In the genomic region with DNA sequence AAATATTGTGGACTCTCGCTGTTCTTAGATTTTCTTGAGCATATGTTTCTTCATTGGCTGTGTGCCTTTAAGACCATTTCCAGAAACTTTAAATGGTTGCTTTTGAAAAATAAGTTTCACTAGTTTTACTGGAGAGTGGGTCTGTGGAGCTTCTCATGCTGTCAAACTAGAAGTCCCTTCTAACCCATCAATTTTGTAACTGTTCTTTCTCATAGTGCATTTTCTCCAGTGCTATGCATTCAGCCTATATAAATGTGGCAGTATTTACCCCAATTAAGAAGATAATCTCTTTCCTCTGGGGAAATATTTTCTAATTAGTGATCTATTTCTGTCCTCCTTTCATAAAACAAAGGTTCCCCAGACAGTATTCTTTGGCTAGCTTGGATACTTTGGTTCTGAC, we compare ENCODE assay signal across 23 cellular contexts.
"Had no signal": no experiment of that assay in that cellular context is flagged by ENCODE, and none has a peak within 500 bp of the region (broad histone marks: within the 10 kb centered on the region; RNA-seq: fewer than 3 reads in every experiment).

No MANE protein-coding gene starts in this region.

- ATAC-seq: lower lobe of right lung; naive thymus-derived CD4-positive, alpha-beta T cell; stimulated activated naive CD8-positive, alpha-beta T cell treated with anti-CD3 and anti-CD28 coated beads, Interleukin-15, amount 100 ng/mL, for 72 hours had no signal

- H3K27ac ChIP-seq: foreskin keratinocyte, hepatocyte, lower lobe of right lung, parathyroid adenoma, prostate gland, right lobe of liver, spleen, testis, transverse colon had no signal

- H3K4me3 ChIP-seq: hepatocyte, left ventricle myocardium inferior, lower lobe of right lung, prostate gland, right lobe of liver, spleen, testis, transverse colon had no signal

- H3K4me2 ChIP-seq: hepatocyte had no signal

- FAIRE-seq: colon, kidney had no signal

- H3K27me3 ChIP-seq: foreskin keratinocyte, hepatocyte, right lobe of liver, spleen, testis, transverse colon had no signal

- H3K9ac ChIP-seq: parathyroid adenoma had no signal

- H3K4me1 ChIP-seq: foreskin keratinocyte, parathyroid adenoma, prostate gland, right lobe of liver, testis had no signal

- H3K9me3 ChIP-seq: prostate gland, right lobe of liver, testis had no signal

- H2AFZ ChIP-seq: hepatocyte, parathyroid adenoma had no signal

- H3K36me3 ChIP-seq: left ventricle myocardium inferior, lower lobe of right lung, prostate gland, right lobe of liver, transverse colon had no signal

- DNase-seq: erythroblast; head of caudate nucleus; kidney; left cardiac atrium; left ventricle myocardium inferior; lower lobe of right lung; naive thymus-derived CD4-positive, alpha-beta T cell; nephron progenitor cell; retina; right lobe of liver; spleen; stimulated activated CD4-positive, alpha-beta T cell treated with anti-CD3 and anti-CD28 coated beads, Interleukin-15, amount 100 ng/mL, for 24 hours; stimulated activated CD4-positive, alpha-beta T cell treated with anti-CD3 and anti-CD28 coated beads, Interleukin-1b, Interleukin-23, amount 100 ng/mL, for 48 hours; stimulated activated CD4-positive, alpha-beta T cell treated with anti-CD3 and anti-CD28 coated beads, Interleukin-4, amount 100 ng/mL, for 4 hours; stimulated activated naive B cell treated with anti-CD40 and anti-IgM and Interleukin-4, amounts not matched to agents 10 μg/mL and 1 μg/mL and 100 μg/mL, for 72 hours; stimulated activated naive CD8-positive, alpha-beta T cell treated with anti-CD3 and anti-CD28 coated beads, Interleukin-15, amount 100 ng/mL, for 72 hours; testis; transverse colon had no signal
